In genomic region chr12:122227341-122227740, GRCh38 we compare ENCODE assay signal across 9 cellular contexts. TPM values are rescaled to one million over a fixed set of nuclear protein-coding genes. Genes with fewer than 3 reads are reported as not detected.
DNase-seq lines count a peak whose midpoint lies in the region; ATAC-seq and TF ChIP-seq lines count a peak whose summit lies in the region.
"Had no signal": no experiment of that assay in that cellular context is flagged by ENCODE, and none has a peak within 500 bp of the region (broad histone marks: within the 10 kb centered on the region; RNA-seq: fewer than 3 reads in every experiment).

No MANE protein-coding gene starts in this region.

- H3K4me3 Mint-ChIP-seq in neural crest cell = peak overlapping the region; percentile 71

- no peaks in the 10 kb centered on the region for H3K27me3 Mint-ChIP-seq in neural crest cell (ENCODE audit: low read depth)

- ATAC-seq in HG03139 (IDR thresholded peaks at IDR 0.05; ENCODE audit: unreplicated experiment) (no peak), HG02973 (IDR thresholded peaks at IDR 0.05; ENCODE audit: unreplicated experiment) (no peak)

- H3K4me1 Mint-ChIP-seq in neural crest cell = peaks cover 34% of the 10 kb centered on the region

- DNase-seq in DMS153 (lab: John Stamatoyannopoulos, UW) (peak; percentile 11), NCI-H187 treated with DMSO at 0.1 percent for 48 hours (lab: John Stamatoyannopoulos, UW) (peak; percentile 43), neural crest cell (ENCODE audit: low read depth, low spot score) (no peak), MV-4-11 (lab: John Stamatoyannopoulos, UW) (no peak), NCI-H2196 treated with DMSO at 0.1 percent for 48 hours (lab: John Stamatoyannopoulos, UW; ENCODE audit: unreplicated experiment) (no peak)
- peak; percentile 39 to 49 for DNase-seq in activated T-cell treated with anti-CD3 and anti-CD28 coated beads, Interleukin-2, amount 50 U/mL, for 48 hours
- DNase-seq: MM.1S had no signal

- H3K9me3 Mint-ChIP-seq in neural crest cell = no peaks in the 10 kb centered on the region

- no peaks in the 10 kb centered on the region for H3K36me3 Mint-ChIP-seq in neural crest cell (ENCODE audit: low read depth)

- no peak for TF ChIP-seq CTCF in neural crest cell (conservative IDR thresholded peaks at IDR 0.05)

- no peak overlapping the region for H3K27ac Mint-ChIP-seq in neural crest cell (ENCODE audit: unreplicated experiment)

RNA-seq across cellular contexts. Expression of gene DIABLO, which starts 1.5 kb away (rescaled TPM):
- total RNA-seq in neural crest cell = 78.5 and 80.8 TPM in 2 replicates

RNA-seq across cellular contexts. Expression of gene B3GNT4, which starts 23.8 kb away (rescaled TPM):
- total RNA-seq in neural crest cell = 0.19 and 0.41 TPM in 2 replicates

RNA-seq across cellular contexts. Expression of gene VPS33A, which starts 39.0 kb away (rescaled TPM):
- 40.7 and 41.0 TPM in 2 replicates for total RNA-seq in neural crest cell

RNA-seq across cellular contexts. Expression of gene LRRC43, which starts 44.4 kb away (rescaled TPM):
- total RNA-seq in neural crest cell = 1.1 and 1.7 TPM in 2 replicates

RNA-seq across cellular contexts. Expression of gene IL31, which starts 53.3 kb away (rescaled TPM):
- not detected in 2 replicates for total RNA-seq in neural crest cell

Comparison
In these comparisons a context has a peak if more than half of its experiments do, and no peak if none do; other contexts are left out.
1. DNase-seq: peak in DMS153 (single experiment), NCI-H187 treated with DMSO at 0.1 percent for 48 hours (single experiment) and activated T-cell treated with anti-CD3 and anti-CD28 coated beads, Interleukin-2, amount 50 U/mL, for 48 hours (2 of 2); none in neural crest cell (single experiment), MV-4-11 (single experiment) and NCI-H2196 treated with DMSO at 0.1 percent for 48 hours (single experiment).